ENCODE assay signal across 18 cellular contexts in genomic region chr3:129019266-129019665, GRCh38. TPM values are rescaled to one million over a fixed set of nuclear protein-coding genes. Genes with fewer than 3 reads are reported as not detected.
"Had no signal": no experiment of that assay in that cellular context is flagged by ENCODE, and none has a peak within 500 bp of the region (broad histone marks: within the 10 kb centered on the region; RNA-seq: fewer than 3 reads in every experiment).

No MANE protein-coding gene starts in this region.

- H3K4me1 ChIP-seq: tibial artery had no signal

- H3K36me3 ChIP-seq: gastroesophageal sphincter, tibial artery, upper lobe of right lung, vagina had no signal

- H3K4me3 Mint-ChIP-seq: neural crest cell had no signal

- H3K4me3 ChIP-seq: gastroesophageal sphincter, hepatocyte, tibial artery, upper lobe of right lung, vagina had no signal

- ATAC-seq: esophagus mucosa; gastroesophageal sphincter; naive thymus-derived CD4-positive, alpha-beta T cell; sciatic nerve; stimulated activated naive CD8-positive, alpha-beta T cell treated with anti-CD3 and anti-CD28 coated beads, Interleukin-15, Interleukin-2, amounts not matched to agents 100 U/mL and 50 U/mL, for 24 hours; upper lobe of right lung had no signal

- DNase-seq: effector memory CD4-positive, alpha-beta T cell; midbrain; naive thymus-derived CD4-positive, alpha-beta T cell; stimulated activated naive CD8-positive, alpha-beta T cell treated with anti-CD3 and anti-CD28 coated beads, Interleukin-15, Interleukin-2, amounts not matched to agents 100 U/mL and 50 U/mL, for 24 hours; upper lobe of right lung had no signal

- H3K9me3 Mint-ChIP-seq: neural crest cell had no signal

- H2AFZ ChIP-seq: hepatocyte had no signal

- H3K4me2 ChIP-seq: hepatocyte had no signal

- H3K27me3 ChIP-seq: gastroesophageal sphincter, hepatocyte, upper lobe of right lung, vagina had no signal

- H3K9me3 ChIP-seq: gastroesophageal sphincter, tibial artery, upper lobe of right lung, vagina had no signal

- H3K27ac ChIP-seq: gastroesophageal sphincter, hepatocyte, tibial artery, vagina had no signal

- H3K27me3 Mint-ChIP-seq: naive thymus-derived CD4-positive, alpha-beta T cell had no signal

RNA-seq across cellular contexts. Expression of gene EFCC1, which starts 18.2 kb away (rescaled TPM):
- total RNA-seq: fibroblast of lung, kidney epithelial cell, osteocyte had no signal
- polyA plus RNA-seq: fibroblast of lung had no signal

RNA-seq across cellular contexts. Expression of gene CFAP92, which starts 25.4 kb away (rescaled TPM):
- total RNA-seq: fibroblast of lung, osteocyte, vagina had no signal

RNA-seq across cellular contexts. Expression of gene GP9, which starts 41.3 kb away (rescaled TPM):
- total RNA-seq: esophagus mucosa, fibroblast of lung, gastroesophageal sphincter, hepatocyte, kidney epithelial cell, lower leg skin, neural crest cell, osteocyte, pulmonary artery endothelial cell, skeletal muscle tissue, vagina had no signal
- polyA plus RNA-seq: fibroblast of lung; hepatocyte; naive thymus-derived CD4-positive, alpha-beta T cell had no signal
